ENCODE assay signal across 11 cellular contexts in genomic region chr14:94482132-94483070, GRCh38. TPM values are rescaled to one million over a fixed set of nuclear protein-coding genes. Genes with fewer than 3 reads are reported as not detected.
DNase-seq lines count a peak whose midpoint lies in the region; ATAC-seq, FAIRE-seq and TF ChIP-seq lines count a peak whose summit lies in the region.
"Not testable (repeated sequence)": the region's sequence is repeated elsewhere in the genome, so short reads cannot be mapped to it uniquely, and the experiment has no call there.
"Had no signal": no experiment of that assay in that cellular context is flagged by ENCODE, and none has a peak within 500 bp of the region (broad histone marks: within the 10 kb centered on the region; RNA-seq: fewer than 3 reads in every experiment).

No MANE protein-coding gene starts in this region.

- H3K27ac ChIP-seq in DOHH2 (ENCODE audit: low read depth, low read length): peak overlapping the region; percentile 79
- H3K27ac ChIP-seq in SU-DHL-6 (ENCODE audit: low read depth, low read length): peak overlapping the region; percentile 91
- peak overlapping the region; percentile 74 for H3K27ac ChIP-seq in astrocyte (ENCODE audit: low read depth, low read length)
- H3K27ac ChIP-seq in right lobe of liver: peak overlapping the region; percentile 31 to 88 (median 74)
- H3K27ac ChIP-seq in osteoblast (ENCODE audit: low read depth, low read length): peak overlapping the region; percentile 83

- FAIRE-seq in astrocyte (lab: Jason Lieb, UNC): not testable (repeated sequence)

- H3K4me3 Mint-ChIP-seq in astrocyte (ENCODE audit: unreplicated experiment); chondrocyte (ENCODE audit: unreplicated experiment): not testable (repeated sequence)

- not testable (repeated sequence) for H2AFZ ChIP-seq in SU-DHL-6 (ENCODE audit: low read depth, low read length, severe bottlenecking); astrocyte (ENCODE audit: low read depth, low read length)
- H2AFZ ChIP-seq in osteoblast (ENCODE audit: low read length): peak overlapping the region; percentile 47

- peaks cover 96% of the 10 kb centered on the region for H3K4me1 ChIP-seq in DOHH2 (ENCODE audit: control insufficient read depth, low read length)
- H3K4me1 ChIP-seq in astrocyte (ENCODE audit: insufficient read depth, low read length): peaks cover 43% of the 10 kb centered on the region
- H3K4me1 ChIP-seq in right lobe of liver: peaks cover 0 to 42% (median 15%) of the 10 kb centered on the region in 4 donors
- peaks cover 55% of the 10 kb centered on the region for H3K4me1 ChIP-seq in osteoblast (ENCODE audit: insufficient read depth, low read length)

- intact Hi-C loops in right lobe of liver (cut with DNase I): loop anchor here in 1 of 2 donors (10.0 kb wide), 1 partner anchor 48 kb away; no protein-coding TSS in a partner anchor

- H3F3A ChIP-seq in DOHH2 (ENCODE audit: control insufficient read depth, insufficient read depth) (peaks cover 29% of the 10 kb centered on the region), SU-DHL-6 (ENCODE audit: insufficient read depth) (peaks cover 25% of the 10 kb centered on the region; the same call in 1 of the 2 replicates)

- H3K27me3 Mint-ChIP-seq in astrocyte (ENCODE audit: low read depth, unreplicated experiment): peaks cover 17% of the 10 kb centered on the region
- not testable (repeated sequence) for H3K27me3 Mint-ChIP-seq in chondrocyte (ENCODE audit: low read depth)

- ATAC-seq in right lobe of liver: peak in 2 of 4 donors; percentile 2 to 5

- not testable (repeated sequence) for H3K79me2 ChIP-seq in DOHH2 (ENCODE audit: control insufficient read depth, low read length); SU-DHL-6 (ENCODE audit: insufficient read depth, low read length); astrocyte (ENCODE audit: insufficient read depth, low read length); osteoblast (ENCODE audit: insufficient read depth, low read length)

- not testable (repeated sequence) for H4K20me1 ChIP-seq in DOHH2 (ENCODE audit: control insufficient read depth, insufficient read depth, low read depth, low read length); SU-DHL-6 (ENCODE audit: low read depth, low read length); astrocyte (ENCODE audit: insufficient read depth, low read length); osteoblast (ENCODE audit: insufficient read depth, low read length)

- H3K36me3 Mint-ChIP-seq in astrocyte (ENCODE audit: low read depth, unreplicated experiment); chondrocyte (ENCODE audit: low read depth): not testable (repeated sequence)

- not testable (repeated sequence) for H3K9me2 ChIP-seq in DOHH2 (replicated peaks; ENCODE audit: control insufficient read depth, low read length); SU-DHL-6 (replicated peaks; ENCODE audit: insufficient read depth, low read length)

- peaks cover 13% of the 10 kb centered on the region for H3K36me3 ChIP-seq in DOHH2 (ENCODE audit: control insufficient read depth, low read length)
- H3K36me3 ChIP-seq in SU-DHL-6 (ENCODE audit: low read length); astrocyte (ENCODE audit: insufficient read depth, low read length); right lobe of liver; osteoblast (ENCODE audit: insufficient read depth, low read length): not testable (repeated sequence)

- peaks cover 33% of the 10 kb centered on the region for H3K4me1 Mint-ChIP-seq in astrocyte (ENCODE audit: low read depth, unreplicated experiment)
- peaks cover 53% of the 10 kb centered on the region for H3K4me1 Mint-ChIP-seq in chondrocyte (ENCODE audit: low read depth)

- H3K27me3 ChIP-seq in DOHH2 (ENCODE audit: control insufficient read depth, low read length); SU-DHL-6 (ENCODE audit: low read length); astrocyte (ENCODE audit: insufficient read depth, low read length); right lobe of liver; osteoblast (ENCODE audit: insufficient read depth, low read length): not testable (repeated sequence)

- peak overlapping the region; percentile 56 for H3K4me3 ChIP-seq in DOHH2 (ENCODE audit: low read length)
- H3K4me3 ChIP-seq in SU-DHL-6 (ENCODE audit: insufficient read depth, low read length, poor library complexity, severe bottlenecking); astrocyte (ENCODE audit: insufficient read depth, low read depth, low read length); right lobe of liver; osteoblast (ENCODE audit: insufficient read depth, low read length): not testable (repeated sequence)

- peak overlapping the region; percentile 52 for H3K9ac ChIP-seq in SU-DHL-6 (ENCODE audit: low read length)
- H3K9ac ChIP-seq in astrocyte (ENCODE audit: low read length): peak overlapping the region; percentile 45

- H3K4me2 ChIP-seq in DOHH2 (ENCODE audit: low read length) (peak overlapping the region; percentile 57), SU-DHL-6 (ENCODE audit: low read depth, low read length, poor library complexity, severe bottlenecking) (peak overlapping the region; percentile 56), astrocyte (ENCODE audit: low read length) (peak overlapping the region; percentile 43), osteoblast (ENCODE audit: insufficient read depth, low read length) (peak overlapping the region; percentile 53)

- peaks cover 16% of the 10 kb centered on the region for H3K9me3 ChIP-seq in DOHH2 (ENCODE audit: control insufficient read depth, insufficient read depth, low read length)
- H3K9me3 ChIP-seq in SU-DHL-6 (ENCODE audit: insufficient read depth, low read length); astrocyte (ENCODE audit: insufficient read depth, low read depth, low read length); right lobe of liver; osteoblast (ENCODE audit: low read depth, low read length): not testable (repeated sequence)

- TF ChIP-seq POLR2A in right lobe of liver (IDR thresholded peaks at IDR 0.05): not testable (repeated sequence)

- TF ChIP-seq CTCF in DOHH2 (IDR thresholded peaks at IDR 0.05; ENCODE audit: low read depth, low read length, poor library complexity, severe bottlenecking); SU-DHL-6 (IDR thresholded peaks at IDR 0.05; ENCODE audit: insufficient read depth, low read length, poor library complexity, severe bottlenecking); astrocyte (IDR thresholded peaks at IDR 0.05; ENCODE audit: insufficient read depth, low read depth, low read length); chondrocyte (IDR thresholded peaks at IDR 0.05); right lobe of liver (IDR thresholded peaks at IDR 0.05); osteoblast (IDR thresholded peaks at IDR 0.05; ENCODE audit: extremely low read depth, low read depth, low read length): not testable (repeated sequence)

- WGBS in right lobe of liver (ENCODE audit: insufficient coverage, low coverage, low lambda C conversion rate, missing lambda C conversion rate): 24% methylated on average over 8 of the region's 10 CpGs

- peak overlapping the region; percentile 71 for H3K27ac Mint-ChIP-seq in astrocyte (ENCODE audit: unreplicated experiment)
- H3K27ac Mint-ChIP-seq in chondrocyte (ENCODE audit: unreplicated experiment): peak overlapping the region; percentile 79

- peaks cover 11% of the 10 kb centered on the region for H3K9me3 Mint-ChIP-seq in astrocyte (ENCODE audit: unreplicated experiment)
- H3K9me3 Mint-ChIP-seq in chondrocyte (ENCODE audit: low read depth): peaks cover 20% of the 10 kb centered on the region

- not testable (repeated sequence) for DNase-seq in astrocyte (ENCODE audit: low read depth); chondrocyte (ENCODE audit: low spot score); right lobe of liver; osteoblast (ENCODE audit: insufficient read length, low spot score, missing footprints)

RNA-seq across cellular contexts. Expression of gene SERPINA9, which starts 6.4 kb away (rescaled TPM):
- total RNA-seq in astrocyte (0.22 TPM in 1 of 2 replicates, not detected in the other), chondrocyte (not detected in 3 replicates), right lobe of liver (under 1 TPM in 1 of 6 experiments, not detected in 5; 0.18 TPM), osteoblast (under 0.01 and 0.29 TPM in 2 replicates)
- total RNA-seq: Calu3; CD8-positive, alpha-beta T cell; G401; H1; H9 had no signal

RNA-seq across cellular contexts. Expression of gene SERPINA12, which starts 26.9 kb away (rescaled TPM):
- total RNA-seq in astrocyte: not detected in 2 replicates
- not detected in 3 replicates for total RNA-seq in chondrocyte
- 1 to 10 TPM in 1 of 6 experiments, under 1 TPM in 2, not detected in 3; 0.26 to 2.8 (median 0.39) TPM for total RNA-seq in right lobe of liver
- total RNA-seq in osteoblast: not detected in 2 replicates
- total RNA-seq: Calu3; CD8-positive, alpha-beta T cell; G401; H1; H9 had no signal

RNA-seq across cellular contexts. Expression of gene SERPINA11, which starts 29.8 kb away (rescaled TPM):
- total RNA-seq in astrocyte (0.14 TPM in 1 of 2 replicates, not detected in the other), chondrocyte (not detected in 3 replicates), right lobe of liver (100 to 1,000 TPM in 4 of 6 experiments, 10 to 100 TPM in 2; 79.7 to 414 (median 172) TPM), osteoblast (not detected in 2 replicates)
- total RNA-seq: Calu3; CD8-positive, alpha-beta T cell; G401; H9 had no signal

Comparison
In these comparisons a context has a peak if more than half of its experiments do, and no peak if none do; other contexts are left out.
1. RNA of gene SERPINA11, which starts 29.8 kb away (total RNA-seq): 79.7 to 414 TPM in right lobe of liver; 0.14 TPM in astrocyte, not detected in chondrocyte and not detected in osteoblast; every median in the first group is over 10 times any median in the second.
2. Peak in every context shown above with its lines, with median percentiles within 50 percentile points of each other: H3K27ac ChIP-seq and H3K4me2 ChIP-seq.